ENCODE assay signal across 8 cellular contexts in the genomic region with DNA sequence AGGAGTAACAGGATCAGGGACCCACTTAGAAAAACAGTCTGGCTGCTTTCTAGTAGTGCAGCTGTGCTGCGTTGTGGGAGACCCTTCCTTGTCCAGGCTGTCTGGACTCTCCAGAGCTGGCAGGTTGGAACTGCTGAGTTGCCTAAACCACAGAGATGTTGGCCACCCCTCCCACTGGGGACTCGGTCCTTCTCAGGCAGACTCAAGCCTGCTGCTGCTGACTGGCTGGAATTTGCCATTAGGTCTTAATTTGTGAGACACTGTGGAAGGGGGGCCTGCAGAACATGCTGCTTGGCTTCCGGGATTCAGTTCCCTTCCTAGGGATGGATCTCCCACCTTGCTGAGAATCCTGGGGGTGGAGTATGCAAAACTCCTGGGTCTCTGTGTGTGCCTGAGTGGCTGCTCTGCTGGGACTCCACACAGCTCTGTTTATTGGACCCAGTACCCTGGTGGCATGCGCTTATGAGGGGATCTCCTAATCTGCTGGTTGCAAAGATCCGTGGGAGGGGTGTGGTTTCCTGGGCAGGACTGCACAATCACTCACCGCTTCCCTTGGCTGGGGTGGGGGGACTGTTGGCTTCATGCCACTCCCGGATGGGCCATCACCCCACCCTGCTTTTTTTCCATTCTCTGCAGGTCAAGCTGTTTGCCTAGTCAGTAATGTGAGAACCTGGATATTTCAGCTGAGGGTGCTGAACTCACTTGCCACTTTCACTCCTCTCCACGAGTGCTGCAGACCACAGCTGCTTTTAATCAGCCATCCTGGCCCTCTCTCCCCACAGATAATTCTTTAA.
DNase-seq lines count a peak whose midpoint lies in the region; ATAC-seq and TF ChIP-seq lines count a peak whose summit lies in the region.

No MANE protein-coding gene starts in this region.

- H3K27me3 Mint-ChIP-seq in activated T-cell treated with anti-CD3 and anti-CD28 coated beads, Interleukin-2, amount 50 U/mL, for 24 hours, result peaks cover 7% of the 10 kb centered on the region

- H3K36me3 ChIP-seq in BLaER1 treated with 17β-estradiol and CSF1 and Interleukin-3, amounts not matched to agents 10 nM and 100 nM, result peaks cover 0 to 38% (median 19%) of the 10 kb centered on the region in 11 experiments; a peak in 15 of 22 replicates
- no peaks in the 10 kb centered on the region for H3K36me3 ChIP-seq in upper lobe of right lung

- peak overlapping the region in 9 of 11 experiments; percentile 47 to 75 (median 52); a peak in 18 of 22 replicates for H3K27ac ChIP-seq in BLaER1 treated with 17β-estradiol and CSF1 and Interleukin-3, amounts not matched to agents 10 nM and 100 nM
- H3K27ac ChIP-seq in upper lobe of right lung, result peak overlapping the region; percentile 58

- no peak for TF ChIP-seq CTCF in upper lobe of right lung (IDR thresholded peaks at IDR 0.05)

- peak overlapping the region in 9 of 11 experiments; percentile 6 to 65 (median 40); a peak in 16 of 22 replicates for H3K9ac ChIP-seq in BLaER1 treated with 17β-estradiol and CSF1 and Interleukin-3, amounts not matched to agents 10 nM and 100 nM

- H3K27me3 ChIP-seq in BLaER1 treated with 17β-estradiol and CSF1 and Interleukin-3, amounts not matched to agents 10 nM and 100 nM, result no peaks in the 10 kb centered on the region
- H3K27me3 ChIP-seq in upper lobe of right lung, result no peaks in the 10 kb centered on the region

- peaks cover 40 to 70% (median 53%) of the 10 kb centered on the region in 11 experiments for H3K9me3 ChIP-seq in BLaER1 treated with 17β-estradiol and CSF1 and Interleukin-3, amounts not matched to agents 10 nM and 100 nM (replicated peaks in 1 of 11)
- no peaks in the 10 kb centered on the region for H3K9me3 ChIP-seq in upper lobe of right lung

- peak overlapping the region in 7 of 10 experiments; percentile 12 to 49 (median 29); a peak in 9 of 20 replicates for H3K4me3 ChIP-seq in BLaER1 treated with 17β-estradiol and CSF1 and Interleukin-3, amounts not matched to agents 10 nM and 100 nM
- no peak overlapping the region for H3K4me3 ChIP-seq in upper lobe of right lung

- intact Hi-C loops in upper lobe of right lung (cut with DNase I), result no loop called here

- H3K9me3 Mint-ChIP-seq in activated T-cell treated with anti-CD3 and anti-CD28 coated beads, Interleukin-2, amount 50 U/mL, for 24 hours, result peaks cover 27% of the 10 kb centered on the region

- peaks cover 11% of the 10 kb centered on the region for H3K4me1 Mint-ChIP-seq in activated T-cell treated with anti-CD3 and anti-CD28 coated beads, Interleukin-2, amount 50 U/mL, for 24 hours (ENCODE audit: low read depth)

- peaks cover 25 to 43% (median 35%) of the 10 kb centered on the region in 10 experiments for H3K4me1 ChIP-seq in BLaER1 treated with 17β-estradiol and CSF1 and Interleukin-3, amounts not matched to agents 10 nM and 100 nM
- H3K4me1 ChIP-seq in upper lobe of right lung, result no peaks in the 10 kb centered on the region

- peak overlapping the region; percentile 83 to 90 (median 87) for H3K4me2 ChIP-seq in BLaER1 treated with 17β-estradiol and CSF1 and Interleukin-3, amounts not matched to agents 10 nM and 100 nM

- ATAC-seq in GM21390 (IDR thresholded peaks at IDR 0.05; ENCODE audit: unreplicated experiment) (peak; percentile 69), HG03575 (IDR thresholded peaks at IDR 0.05; ENCODE audit: extremely low read depth, insufficient number of reproducible peaks, low FRiP score, unreplicated experiment) (peak; percentile 63), upper lobe of right lung (peak; percentile 86)

- no peak overlapping the region for H3K4me3 Mint-ChIP-seq in activated T-cell treated with anti-CD3 and anti-CD28 coated beads, Interleukin-2, amount 50 U/mL, for 24 hours

- DNase-seq in activated T-cell treated with anti-CD3 and anti-CD28 coated beads, Interleukin-2, amount 50 U/mL, for 24 hours, result peak; percentile 31
- DNase-seq in islet precursor cell (peak; percentile 50), upper lobe of right lung (peak; percentile 64), NCI-H2196 (lab: John Stamatoyannopoulos, UW; ENCODE audit: unreplicated experiment) (no peak), NCI-H774 (lab: John Stamatoyannopoulos, UW) (no peak)

- no peak overlapping the region for H3K27ac Mint-ChIP-seq in activated T-cell treated with anti-CD3 and anti-CD28 coated beads, Interleukin-2, amount 50 U/mL, for 24 hours

- H4K20me1 ChIP-seq in BLaER1 treated with 17β-estradiol and CSF1 and Interleukin-3, amounts not matched to agents 10 nM and 100 nM, result no peaks in the 10 kb centered on the region

- H3K36me3 Mint-ChIP-seq in activated T-cell treated with anti-CD3 and anti-CD28 coated beads, Interleukin-2, amount 50 U/mL, for 24 hours (ENCODE audit: low read depth), result no peaks in the 10 kb centered on the region

Comparison
In these comparisons a context has a peak if more than half of its experiments do, and no peak if none do; other contexts are left out.
1. DNase-seq: peak in activated T-cell treated with anti-CD3 and anti-CD28 coated beads, Interleukin-2, amount 50 U/mL, for 24 hours (single experiment), islet precursor cell (single experiment) and upper lobe of right lung (single experiment); none in NCI-H2196 (single experiment) and NCI-H774 (single experiment).
2. Peak in every context shown above with its lines, with median percentiles within 50 percentile points of each other: ATAC-seq.